Comparison of ENCODE assay signal across 24 cellular contexts in genomic region chr4:5372198-5372597, GRCh38.
"Had no signal": no experiment of that assay in that cellular context is flagged by ENCODE, and none has a peak within 500 bp of the region (broad histone marks: within the 10 kb centered on the region; RNA-seq: fewer than 3 reads in every experiment).

No MANE protein-coding gene starts in this region.

- ATAC-seq: activated CD8-positive, alpha-beta memory T cell treated with anti-CD3 and anti-CD28 coated beads, Interleukin-2, amount 10 ng/mL, durations not matched to agents 7 days and 5 days; activated naive CD4-positive, alpha-beta T cell treated with anti-CD3 and anti-CD28 coated beads, Interleukin-2, amount 50 U/mL, for 72 hours; activated naive CD8-positive, alpha-beta T cell treated with anti-CD3 and anti-CD28 coated beads, Interleukin-2, amount 50 U/mL, for 24 hours; activated T-cell treated with anti-CD3 and anti-CD28 coated beads, Interleukin-2, amount 50 U/mL, for 4 hours; Right ventricle myocardium inferior; WTC11 had no signal

- H3K27me3 Mint-ChIP-seq: activated CD8-positive, alpha-beta memory T cell treated with anti-CD3 and anti-CD28 coated beads, Interleukin-2, amount 10 ng/mL, durations not matched to agents 7 days and 5 days; activated naive CD8-positive, alpha-beta T cell treated with anti-CD3 and anti-CD28 coated beads, Interleukin-2, amount 50 U/mL, for 24 hours had no signal

- H3K36me3 ChIP-seq: ascending aorta, SJCRH30 had no signal

- H3K27me3 ChIP-seq: ascending aorta, SJCRH30 had no signal

- H3K27ac Mint-ChIP-seq: activated CD8-positive, alpha-beta memory T cell treated with anti-CD3 and anti-CD28 coated beads, Interleukin-2, amount 10 ng/mL, durations not matched to agents 7 days and 5 days; activated naive CD4-positive, alpha-beta T cell treated with anti-CD3 and anti-CD28 coated beads, Interleukin-2, amount 50 U/mL, for 72 hours; activated naive CD8-positive, alpha-beta T cell treated with anti-CD3 and anti-CD28 coated beads, Interleukin-2, amount 50 U/mL, for 24 hours; brain; T-helper 1 cell treated with Interleukin-12 subunit alpha and Interleukin-12 subunit beta and Interleukin-4 antibody, amounts not matched to agents 30 μg/mL and 1 μg/mL, for 36 hours; WTC11 had no signal

- H3K4me1 ChIP-seq: ascending aorta, SJCRH30 had no signal

- H3K9me3 ChIP-seq: ascending aorta, SJCRH30 had no signal

- H3K36me3 Mint-ChIP-seq: activated CD8-positive, alpha-beta memory T cell treated with anti-CD3 and anti-CD28 coated beads, Interleukin-2, amount 10 ng/mL, durations not matched to agents 7 days and 5 days; brain had no signal

- H3K4me2 ChIP-seq: KMS-11 had no signal

- H3K9ac ChIP-seq: KMS-11 had no signal

- H3K4me3 ChIP-seq: ascending aorta, SJCRH30 had no signal

- DNase-seq: activated CD4-positive, alpha-beta T cell treated with anti-CD3 and anti-CD28 coated beads for 48 hours; activated CD4-positive, alpha-beta T cell treated with anti-CD3 and anti-CD28 coated beads, Interleukin-2, amount 50 U/mL, for 4 hours; activated CD4-positive, CD25-positive, alpha-beta regulatory T cell treated with anti-CD3 and anti-CD28 coated beads, Interleukin-2, amount 50 U/mL, for 72 hours; activated CD8-positive, alpha-beta memory T cell treated with anti-CD3 and anti-CD28 coated beads, Interleukin-2, amount 10 ng/mL, durations not matched to agents 7 days and 5 days; activated effector memory CD4-positive, alpha-beta T cell treated with anti-CD3 and anti-CD28 coated beads, Interleukin-2, amount 50 U/mL, for 16 hours; activated naive CD4-positive, alpha-beta T cell treated with Interleukin-2 at 50 U/mL for 16 hours; activated naive CD8-positive, alpha-beta T cell treated with anti-CD3 and anti-CD28 coated beads, Interleukin-2, amount 50 U/mL, for 24 hours; activated T-cell treated with anti-CD3 and anti-CD28 coated beads, Interleukin-2, amount 50 U/mL, for 4 hours; NCI-H1092; NCI-H1694; NCI-H2029; NCI-H2107; NCI-H2171 treated with DMSO at 0.1 percent for 48 hours; NCI-H526; NCI-H82; RPMI8226; SJCRH30 had no signal

- H3K4me1 Mint-ChIP-seq: activated CD8-positive, alpha-beta memory T cell treated with anti-CD3 and anti-CD28 coated beads, Interleukin-2, amount 10 ng/mL, durations not matched to agents 7 days and 5 days; activated naive CD8-positive, alpha-beta T cell treated with anti-CD3 and anti-CD28 coated beads, Interleukin-2, amount 50 U/mL, for 24 hours; brain; WTC11 had no signal

- H3K4me3 Mint-ChIP-seq: activated CD8-positive, alpha-beta memory T cell treated with anti-CD3 and anti-CD28 coated beads, Interleukin-2, amount 10 ng/mL, durations not matched to agents 7 days and 5 days; activated naive CD8-positive, alpha-beta T cell treated with anti-CD3 and anti-CD28 coated beads, Interleukin-2, amount 50 U/mL, for 24 hours; activated T-cell treated with anti-CD3 and anti-CD28 coated beads, Interleukin-2, amount 50 U/mL, for 4 hours; brain; T-helper 1 cell treated with Interleukin-12 subunit alpha and Interleukin-12 subunit beta and Interleukin-4 antibody, amounts not matched to agents 30 μg/mL and 1 μg/mL, for 36 hours; WTC11 had no signal

- H3K27ac ChIP-seq: ascending aorta, KMS-11, SJCRH30 had no signal
